In the genomic region with DNA sequence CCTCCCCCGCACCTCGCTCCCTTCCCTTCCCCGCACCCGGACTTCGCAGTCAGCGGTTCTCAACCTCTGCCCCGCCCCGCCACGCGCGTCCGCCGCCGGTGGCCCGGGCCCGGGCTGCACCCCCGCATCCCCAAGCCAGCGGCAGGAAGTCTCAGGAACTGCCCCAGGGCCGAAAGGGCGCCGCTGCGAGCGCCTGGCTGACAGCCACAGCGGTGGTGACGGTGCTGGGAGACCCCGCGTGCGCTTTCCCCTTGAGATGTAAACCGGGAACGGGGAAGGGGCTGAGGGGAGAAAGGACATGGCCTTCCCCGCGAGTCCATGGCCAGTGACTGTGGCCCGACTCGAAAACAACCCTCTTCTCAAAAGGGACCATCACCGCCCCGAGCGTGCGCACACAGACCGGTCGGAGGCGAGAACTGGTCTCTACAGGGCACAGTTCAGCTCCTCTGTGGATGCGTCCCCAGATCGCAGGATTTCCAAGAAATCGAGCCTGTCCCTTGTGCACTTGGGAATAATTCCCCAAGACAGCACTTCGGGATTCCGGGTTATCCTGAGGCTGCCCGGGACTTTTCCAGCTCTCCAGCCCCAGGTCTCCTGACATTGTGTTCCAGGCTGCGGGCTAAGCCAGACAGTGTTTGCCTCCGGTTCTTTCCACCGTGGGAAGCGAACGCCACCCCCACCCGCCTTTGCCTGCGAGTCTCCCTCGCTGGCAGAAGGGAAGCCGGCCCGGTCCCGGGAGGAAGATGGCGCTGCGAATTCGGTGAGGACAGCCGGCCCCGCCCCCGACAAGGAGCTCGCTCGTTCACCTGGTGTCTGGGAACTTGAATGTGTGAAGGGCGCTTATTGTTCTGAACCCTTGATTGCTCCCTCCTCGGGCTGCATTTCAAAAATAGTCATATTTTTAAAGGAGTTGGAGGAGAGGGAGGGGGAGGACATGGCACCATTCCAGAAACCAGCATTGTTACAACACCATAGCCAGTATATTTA, we compare ENCODE assay signal across 1 cellular context.
TF ChIP-seq lines count a peak whose summit lies in the region.

No MANE protein-coding gene starts in this region.

TF ChIP-seq in HEK293, 187 proteins besides CTCF, POLR2A, EP300 and RAD21 (continued from another document):
- TF ChIP-seq, protein P1, sequence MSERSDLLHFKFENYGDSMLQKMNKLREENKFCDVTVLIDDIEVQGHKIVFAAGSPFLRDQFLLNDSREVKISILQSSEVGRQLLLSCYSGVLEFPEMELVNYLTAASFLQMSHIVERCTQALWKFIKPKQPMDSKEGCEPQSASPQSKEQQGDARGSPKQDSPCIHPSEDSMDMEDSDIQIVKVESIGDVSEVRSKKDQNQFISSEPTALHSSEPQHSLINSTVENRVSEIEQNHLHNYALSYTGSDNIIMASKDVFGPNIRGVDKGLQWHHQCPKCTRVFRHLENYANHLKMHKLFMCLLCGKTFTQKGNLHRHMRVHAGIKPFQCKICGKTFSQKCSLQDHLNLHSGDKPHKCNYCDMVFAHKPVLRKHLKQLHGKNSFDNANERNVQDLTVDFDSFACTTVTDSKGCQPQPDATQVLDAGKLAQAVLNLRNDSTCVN (tag by site-specific recombination; optimal IDR thresholded peaks at IDR 0.05): peak; percentile 38
- TF ChIP-seq ZNF138 (tag by site-specific recombination; IDR thresholded peaks at IDR 0.05; ENCODE audit: borderline replicate concordance): no peak
